In genomic region chr2:96816836-96817702, GRCh38 we compare ENCODE assay signal across 8 cellular contexts. TPM values are rescaled to one million over a fixed set of nuclear protein-coding genes. Genes with fewer than 3 reads are reported as not detected.
DNase-seq lines count a peak whose midpoint lies in the region; ATAC-seq and TF ChIP-seq lines count a peak whose summit lies in the region.

No MANE protein-coding gene starts in this region.

- no peak overlapping the region for H3K27ac ChIP-seq in CD4-positive, CD25-positive, alpha-beta regulatory T cell (ENCODE audit: insufficient read depth, low read length, poor library complexity, severe bottlenecking)
- no peak overlapping the region; the same call in 1 of the 2 replicates for H3K27ac ChIP-seq in SU-DHL-6 (ENCODE audit: low read depth, low read length)

- H3K4me3 ChIP-seq in CD4-positive, CD25-positive, alpha-beta regulatory T cell (ENCODE audit: low read depth, low read length), result peak overlapping the region; percentile 75
- H3K4me3 ChIP-seq in SU-DHL-6 (ENCODE audit: insufficient read depth, low read length, poor library complexity, severe bottlenecking) (peak overlapping the region; percentile 76), fibroblast of pulmonary artery (replicated peaks; ENCODE audit: low read depth, low read length) (peak overlapping the region; percentile 65), retinal pigment epithelial cell (ENCODE audit: low read length) (peak overlapping the region; percentile 50)

- no peaks in the 10 kb centered on the region for H3K27me3 ChIP-seq in CD4-positive, CD25-positive, alpha-beta regulatory T cell (ENCODE audit: control insufficient read depth, insufficient read depth, low read length)
- H3K27me3 ChIP-seq in SU-DHL-6 (ENCODE audit: low read length), result no peaks in the 10 kb centered on the region

- no peaks in the 10 kb centered on the region; the same call in 1 of the 2 replicates for H4K20me1 ChIP-seq in SU-DHL-6 (ENCODE audit: low read depth, low read length)

- peak overlapping the region; percentile 61 for H3K4me2 ChIP-seq in SU-DHL-6 (ENCODE audit: low read depth, low read length, poor library complexity, severe bottlenecking)

- peak in 1 of 3 donors; percentile 24 for DNase-seq in CD4-positive, CD25-positive, alpha-beta regulatory T cell
- DNase-seq in fibroblast of pulmonary artery (ENCODE audit: low read depth) (peak; percentile 26), retinal pigment epithelial cell (ENCODE audit: low read depth) (no peak), NCI-H2196 treated with DMSO at 0.1 percent for 48 hours (lab: John Stamatoyannopoulos, UW; ENCODE audit: unreplicated experiment) (no peak)

- peaks cover 38% of the 10 kb centered on the region for H3K79me2 ChIP-seq in SU-DHL-6 (ENCODE audit: insufficient read depth, low read length)

- no peaks in the 10 kb centered on the region for H3K27me3 Mint-ChIP-seq in CD4-positive, CD25-positive, alpha-beta regulatory T cell

- H3F3A ChIP-seq in SU-DHL-6 (ENCODE audit: insufficient read depth), result no peaks in the 10 kb centered on the region; the same call in 1 of the 2 replicates

- peak overlapping the region; percentile 72 for H3K9ac ChIP-seq in SU-DHL-6 (ENCODE audit: low read length)

- H3K4me1 ChIP-seq in CD4-positive, CD25-positive, alpha-beta regulatory T cell (ENCODE audit: control insufficient read depth, insufficient read depth, low read length, poor library complexity, severe bottlenecking), result peaks cover 53% of the 10 kb centered on the region

- ATAC-seq in CD4-positive, CD25-positive, alpha-beta regulatory T cell (ENCODE audit: low read depth in 2 of 2), result no peak
- peak; percentile 45 for ATAC-seq in GM21528 (IDR thresholded peaks at IDR 0.05; ENCODE audit: low FRiP score, unreplicated experiment)
- ATAC-seq in HG02870 (IDR thresholded peaks at IDR 0.05; ENCODE audit: unreplicated experiment), result no peak
- no peak for ATAC-seq in HG02763 (IDR thresholded peaks at IDR 0.05; ENCODE audit: unreplicated experiment)

- peaks cover 8% of the 10 kb centered on the region for H3K36me3 Mint-ChIP-seq in CD4-positive, CD25-positive, alpha-beta regulatory T cell

- H3K4me1 Mint-ChIP-seq in CD4-positive, CD25-positive, alpha-beta regulatory T cell, result peaks cover 30 to 70% (median 54%) of the 10 kb centered on the region in 4 donors

- H3K36me3 ChIP-seq in CD4-positive, CD25-positive, alpha-beta regulatory T cell (ENCODE audit: control insufficient read depth, insufficient read depth, low read length), result peaks cover 5% of the 10 kb centered on the region
- H3K36me3 ChIP-seq in SU-DHL-6 (ENCODE audit: low read length), result no peaks in the 10 kb centered on the region

- H3K9me3 Mint-ChIP-seq in CD4-positive, CD25-positive, alpha-beta regulatory T cell, result no peaks in the 10 kb centered on the region

- peak overlapping the region in 2 of 3 donors; percentile 73 to 87 for H3K27ac Mint-ChIP-seq in CD4-positive, CD25-positive, alpha-beta regulatory T cell

- no peaks in the 10 kb centered on the region for H3K9me3 ChIP-seq in CD4-positive, CD25-positive, alpha-beta regulatory T cell (ENCODE audit: control insufficient read depth in 2 of 2, low read length in 2 of 2)
- no peaks in the 10 kb centered on the region for H3K9me3 ChIP-seq in SU-DHL-6 (ENCODE audit: insufficient read depth, low read length)

- no peaks in the 10 kb centered on the region for H3K9me2 ChIP-seq in SU-DHL-6 (replicated peaks; ENCODE audit: insufficient read depth, low read length)

- peak overlapping the region; percentile 87 to 96 (median 94) for H3K4me3 Mint-ChIP-seq in CD4-positive, CD25-positive, alpha-beta regulatory T cell

- H2AFZ ChIP-seq in SU-DHL-6 (ENCODE audit: low read depth, low read length, severe bottlenecking), result no peak overlapping the region

- no peak for TF ChIP-seq CTCF in SU-DHL-6 (IDR thresholded peaks at IDR 0.05; ENCODE audit: insufficient read depth, low read length, poor library complexity, severe bottlenecking)
- TF ChIP-seq CTCF in fibroblast of pulmonary artery (IDR thresholded peaks at IDR 0.05; ENCODE audit: low read length, missing control alignments), result no peak
- TF ChIP-seq CTCF in retinal pigment epithelial cell (conservative IDR thresholded peaks at IDR 0.05; ENCODE audit: low read depth, low read length), result no peak

RNA-seq across cellular contexts. Expression of gene CNNM3, which starts 1.0 kb away (rescaled TPM):
- 33.1 TPM for total RNA-seq in CD4-positive, CD25-positive, alpha-beta regulatory T cell
- polyA plus RNA-seq in CD4-positive, CD25-positive, alpha-beta regulatory T cell, result 10 to 100 TPM in 2 of 4 donors, 1 to 10 TPM in 2; 4.9 to 14.0 (median 7.9) TPM

RNA-seq across cellular contexts. Expression of gene ANKRD23, which starts 26.8 kb away (rescaled TPM):
- total RNA-seq in CD4-positive, CD25-positive, alpha-beta regulatory T cell, result 16.4 TPM
- 1 to 10 TPM in 1 of 4 donors, under 1 TPM in 3; 0.68 to 1.1 (median 0.90) TPM for polyA plus RNA-seq in CD4-positive, CD25-positive, alpha-beta regulatory T cell

RNA-seq across cellular contexts. Expression of gene ANKRD39, which starts 40.7 kb away (rescaled TPM):
- total RNA-seq in CD4-positive, CD25-positive, alpha-beta regulatory T cell, result 31.9 TPM
- polyA plus RNA-seq in CD4-positive, CD25-positive, alpha-beta regulatory T cell, result 10 to 100 TPM; 30.2 to 44.4 (median 37.6) TPM

RNA-seq across cellular contexts. Expression of gene SEMA4C, which starts 52.8 kb away (rescaled TPM):
- 23.3 TPM for total RNA-seq in CD4-positive, CD25-positive, alpha-beta regulatory T cell
- polyA plus RNA-seq in CD4-positive, CD25-positive, alpha-beta regulatory T cell, result 1 to 10 TPM; 1.3 to 3.1 (median 2.2) TPM

RNA-seq across cellular contexts. Expression of gene CNNM4, which starts 56.4 kb away (rescaled TPM):
- 11.2 TPM for total RNA-seq in CD4-positive, CD25-positive, alpha-beta regulatory T cell
- 1 to 10 TPM in 3 of 4 donors, under 1 TPM in 1; 0.98 to 3.2 (median 2.6) TPM for polyA plus RNA-seq in CD4-positive, CD25-positive, alpha-beta regulatory T cell
